3 cellular contexts compared by ENCODE assay signal in genomic region chr12:1822699-1823098, GRCh38.
TF ChIP-seq lines count a peak whose summit lies in the region.

No MANE protein-coding gene starts in this region.

TF ChIP-seq in SK-N-SH, 30 proteins besides CTCF, POLR2A, EP300 and RAD21 (continued from another document):
- no peak for TF ChIP-seq REST (IDR thresholded peaks at IDR 0.05; ENCODE audit: low read depth, low read length)
- no peak for TF ChIP-seq FOXJ3 (CRISPR knock-in tag; IDR thresholded peaks at IDR 0.05)
- no peak for TF ChIP-seq MXI1 (IDR thresholded peaks at IDR 0.05; ENCODE audit: low read depth, low read length)
- TF ChIP-seq USF2 (IDR thresholded peaks at IDR 0.05; ENCODE audit: borderline replicate concordance, low read depth, low read length), result no peak
- TF ChIP-seq ZBTB33 (IDR thresholded peaks at IDR 0.05; ENCODE audit: borderline replicate concordance, low read depth), result no peak
- no peak for TF ChIP-seq PBX3 (IDR thresholded peaks at IDR 0.05)
TF ChIP-seq in SK-N-SH: peak in this region for 0.

TF ChIP-seq in SK-N-SH treated with all-trans-retinoic acid at 6 μM for 48 hours, 23 proteins besides CTCF, POLR2A, EP300 and RAD21:
- TF ChIP-seq TSHZ2 (CRISPR knock-in tag; IDR thresholded peaks at IDR 0.05) (no peak), RARB (CRISPR knock-in tag; IDR thresholded peaks at IDR 0.05) (no peak), ZNF8 (CRISPR knock-in tag; IDR thresholded peaks at IDR 0.05) (no peak), ZFP3 (CRISPR knock-in tag; IDR thresholded peaks at IDR 0.05) (no peak), CSRNP3 (CRISPR knock-in tag; IDR thresholded peaks at IDR 0.05) (no peak)
TF ChIP-seq in SK-N-SH treated with all-trans-retinoic acid at 6 μM for 48 hours: peak in this region for 0.

TF ChIP-seq in GM23338, 12 proteins besides CTCF, POLR2A, EP300 and RAD21:
- TF ChIP-seq ETS1 (IDR thresholded peaks at IDR 0.05), result no peak
- no peak for TF ChIP-seq EZH2 (IDR thresholded peaks at IDR 0.05; ENCODE audit: low read depth, unreplicated experiment)
